Comparison of ENCODE assay signal across 12 cellular contexts in the genomic region with DNA sequence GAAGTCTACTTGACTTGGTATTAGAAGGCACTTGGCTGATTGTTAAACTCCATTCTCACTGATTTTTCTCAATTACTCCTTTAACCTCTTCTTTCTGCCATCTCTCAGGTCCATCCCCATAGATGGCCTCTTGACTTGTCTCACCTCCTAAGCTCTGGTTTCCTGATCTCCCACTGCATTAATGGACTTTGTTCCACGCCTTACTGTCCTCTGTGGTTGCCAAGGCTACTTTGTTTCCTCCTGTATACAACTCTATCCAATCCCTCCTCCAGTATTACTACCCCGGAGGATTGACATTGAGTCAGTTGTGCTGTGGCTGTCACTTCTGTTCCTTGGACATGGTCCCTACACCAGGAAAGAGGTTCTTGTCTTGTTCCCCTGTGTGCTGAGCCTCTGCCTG.
"Had no signal": no experiment of that assay in that cellular context is flagged by ENCODE, and none has a peak within 500 bp of the region (broad histone marks: within the 10 kb centered on the region; RNA-seq: fewer than 3 reads in every experiment).

No MANE protein-coding gene starts in this region.

- ATAC-seq: left lobe of liver; naive thymus-derived CD4-positive, alpha-beta T cell; psoas muscle; stimulated activated naive B cell treated with anti-CD40 and anti-IgM and Interleukin-4, amounts not matched to agents 10 μg/mL and 1 μg/mL and 100 μg/mL, for 72 hours had no signal

- DNase-seq: effector CD4-positive, alpha-beta T cell; mesenchymal stem cell; naive thymus-derived CD4-positive, alpha-beta T cell; nephron progenitor cell; nucleus accumbens; psoas muscle; right cardiac atrium; stimulated activated CD4-positive, alpha-beta T cell treated with anti-CD3 and anti-CD28 coated beads, Interleukin-15, amount 100 ng/mL, for 24 hours; stimulated activated CD4-positive, alpha-beta T cell treated with anti-CD3 and anti-CD28 coated beads, Interleukin-2, amount 100 ng/mL, for 48 hours; stimulated activated naive B cell treated with anti-CD40 and anti-IgM and Interleukin-4, amounts not matched to agents 10 μg/mL and 1 μg/mL and 100 μg/mL, for 72 hours; upper lobe of left lung had no signal
